In the genomic region with DNA sequence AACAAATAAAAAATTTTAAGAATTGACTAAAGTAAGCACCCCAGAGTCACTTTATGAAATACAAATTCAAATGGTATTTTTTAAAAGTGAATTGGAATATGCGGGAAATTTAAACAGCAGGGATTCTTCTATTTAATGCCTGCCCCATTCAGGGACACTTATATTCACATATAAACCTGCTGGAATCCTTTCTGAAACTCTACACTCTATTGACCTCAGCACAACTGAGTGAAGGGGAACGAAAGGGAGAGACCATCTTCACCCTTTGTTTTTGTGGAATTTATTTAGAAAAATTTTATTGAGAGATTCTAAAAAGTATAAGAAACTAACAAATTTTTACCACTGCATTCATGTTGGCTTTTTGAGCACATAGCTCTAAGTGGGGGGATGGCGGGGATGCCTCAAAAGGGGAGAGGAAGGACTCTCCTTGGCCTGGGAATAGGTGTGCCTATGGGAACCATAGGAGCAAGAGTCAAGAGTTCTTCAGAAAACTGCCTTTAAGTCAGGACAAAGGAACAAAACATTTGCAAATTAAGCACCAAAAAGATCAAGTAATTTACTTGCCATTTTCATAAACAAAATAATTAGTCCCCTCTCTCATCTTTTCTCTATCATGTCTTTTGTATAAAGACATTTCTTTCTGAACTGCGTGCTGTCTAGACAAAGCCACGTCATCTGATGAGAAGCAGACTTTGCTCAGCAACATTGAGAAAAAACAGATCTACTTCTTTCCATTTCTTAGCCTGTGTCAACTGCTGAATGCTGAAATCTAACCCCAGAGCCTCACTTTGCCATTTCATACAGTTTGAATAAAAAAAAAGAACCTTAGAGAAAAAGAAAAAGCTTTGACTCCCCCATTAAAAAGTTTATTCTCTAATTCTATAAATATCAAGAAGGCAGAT, we compare ENCODE assay signal across 1 cellular context.
TF ChIP-seq lines count a peak whose summit lies in the region.

No MANE protein-coding gene starts in this region.

TF ChIP-seq in IMR-90, 13 proteins besides CTCF, POLR2A, EP300 and RAD21 (continued from another document):
- TF ChIP-seq RFX5 (IDR thresholded peaks at IDR 0.05; ENCODE audit: low read depth, low read length) (no peak), MAFK (IDR thresholded peaks at IDR 0.05; ENCODE audit: low read depth, low read length) (no peak), RCOR1 (IDR thresholded peaks at IDR 0.05; ENCODE audit: insufficient replicate concordance, low read length) (no peak), SMC3 (IDR thresholded peaks at IDR 0.05; ENCODE audit: low read depth, low read length) (no peak), FOS (IDR thresholded peaks at IDR 0.05; ENCODE audit: low read depth, low read length) (no peak), MAZ (IDR thresholded peaks at IDR 0.05; ENCODE audit: borderline replicate concordance, low read depth, low read length) (no peak), BHLHE40 (IDR thresholded peaks at IDR 0.05; ENCODE audit: low read depth, low read length) (no peak), NFE2L2 (IDR thresholded peaks at IDR 0.05; ENCODE audit: low read depth, low read length) (no peak), CHD1 (IDR thresholded peaks at IDR 0.05; ENCODE audit: low read depth, low read length) (no peak)
- TF ChIP-seq, protein P1, sequence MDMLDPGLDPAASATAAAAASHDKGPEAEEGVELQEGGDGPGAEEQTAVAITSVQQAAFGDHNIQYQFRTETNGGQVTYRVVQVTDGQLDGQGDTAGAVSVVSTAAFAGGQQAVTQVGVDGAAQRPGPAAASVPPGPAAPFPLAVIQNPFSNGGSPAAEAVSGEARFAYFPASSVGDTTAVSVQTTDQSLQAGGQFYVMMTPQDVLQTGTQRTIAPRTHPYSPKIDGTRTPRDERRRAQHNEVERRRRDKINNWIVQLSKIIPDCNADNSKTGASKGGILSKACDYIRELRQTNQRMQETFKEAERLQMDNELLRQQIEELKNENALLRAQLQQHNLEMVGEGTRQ (IDR thresholded peaks at IDR 0.05; ENCODE audit: low read depth, low read length) = no peak
- TF ChIP-seq, protein P2, sequence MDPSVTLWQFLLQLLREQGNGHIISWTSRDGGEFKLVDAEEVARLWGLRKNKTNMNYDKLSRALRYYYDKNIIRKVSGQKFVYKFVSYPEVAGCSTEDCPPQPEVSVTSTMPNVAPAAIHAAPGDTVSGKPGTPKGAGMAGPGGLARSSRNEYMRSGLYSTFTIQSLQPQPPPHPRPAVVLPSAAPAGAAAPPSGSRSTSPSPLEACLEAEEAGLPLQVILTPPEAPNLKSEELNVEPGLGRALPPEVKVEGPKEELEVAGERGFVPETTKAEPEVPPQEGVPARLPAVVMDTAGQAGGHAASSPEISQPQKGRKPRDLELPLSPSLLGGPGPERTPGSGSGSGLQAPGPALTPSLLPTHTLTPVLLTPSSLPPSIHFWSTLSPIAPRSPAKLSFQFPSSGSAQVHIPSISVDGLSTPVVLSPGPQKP (IDR thresholded peaks at IDR 0.05; ENCODE audit: borderline replicate concordance, low read depth, low read length) = no peak
